8 cellular contexts compared by ENCODE assay signal in the genomic region with DNA sequence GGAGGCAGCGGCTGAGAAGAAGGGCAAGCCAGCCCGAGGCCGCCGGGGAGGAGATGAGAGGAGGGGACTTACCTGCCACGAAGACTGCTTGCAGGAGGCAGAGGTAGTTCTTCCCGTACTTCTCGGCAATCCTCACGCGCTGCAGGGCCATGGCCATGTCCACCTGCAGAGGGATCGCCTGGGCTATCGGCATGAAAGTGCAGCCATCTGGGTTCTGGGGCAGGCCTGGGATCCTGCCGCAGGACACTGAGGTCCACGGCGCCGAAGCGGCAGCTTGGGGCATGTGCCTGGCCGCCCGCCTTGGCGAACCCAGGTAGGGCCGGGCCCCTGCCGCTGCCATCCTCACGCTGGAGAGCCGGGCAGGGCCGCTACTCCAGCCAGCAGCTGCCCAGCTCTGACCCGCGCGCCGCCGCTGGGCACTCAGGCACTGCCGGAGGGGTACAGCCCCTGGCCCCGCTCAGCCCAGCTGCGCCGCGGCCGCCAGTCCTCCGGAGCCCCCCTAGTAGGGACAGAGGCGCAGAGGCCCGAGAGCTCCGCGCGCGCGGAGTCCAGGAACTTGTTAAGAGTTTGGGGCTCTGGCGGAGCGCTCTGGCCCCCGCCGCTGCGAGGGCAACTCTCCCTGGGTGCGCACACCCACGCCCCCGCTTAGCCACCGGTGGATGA. TPM values are rescaled to one million over a fixed set of nuclear protein-coding genes. Genes with fewer than 3 reads are reported as not detected.
DNase-seq lines count a peak whose midpoint lies in the region; ATAC-seq lines count a peak whose summit lies in the region.

No MANE protein-coding gene starts in this region.

- H3K4me1 Mint-ChIP-seq in immature natural killer cell, result peaks cover 0 to 3% of the 10 kb centered on the region in 2 donors
- no peaks in the 10 kb centered on the region for H3K4me1 Mint-ChIP-seq in stimulated activated effector memory CD8-positive, alpha-beta T cell treated with anti-CD3 and anti-CD28 coated beads, Interleukin-12 subunit alpha, Interleukin-12 subunit beta, amount 100 ng/mL, for 72 hours

- H3K9me3 Mint-ChIP-seq in immature natural killer cell, result no peaks in the 10 kb centered on the region
- no peaks in the 10 kb centered on the region for H3K9me3 Mint-ChIP-seq in stimulated activated effector memory CD8-positive, alpha-beta T cell treated with anti-CD3 and anti-CD28 coated beads, Interleukin-12 subunit alpha, Interleukin-12 subunit beta, amount 100 ng/mL, for 72 hours

- no peak overlapping the region for H3K27ac Mint-ChIP-seq in immature natural killer cell
- no peak overlapping the region for H3K27ac Mint-ChIP-seq in stimulated activated effector memory CD8-positive, alpha-beta T cell treated with anti-CD3 and anti-CD28 coated beads, Interleukin-12 subunit alpha, Interleukin-12 subunit beta, amount 100 ng/mL, for 72 hours

- no peaks in the 10 kb centered on the region for H3K36me3 Mint-ChIP-seq in immature natural killer cell
- H3K36me3 Mint-ChIP-seq in stimulated activated effector memory CD8-positive, alpha-beta T cell treated with anti-CD3 and anti-CD28 coated beads, Interleukin-12 subunit alpha, Interleukin-12 subunit beta, amount 100 ng/mL, for 72 hours, result no peaks in the 10 kb centered on the region

- H3K27me3 Mint-ChIP-seq in immature natural killer cell (ENCODE audit: low read depth in 3 of 3), result peaks cover 0 to 5% (median 4%) of the 10 kb centered on the region in 3 donors

- DNase-seq in DMS153 treated with DMSO at 0.1 percent for 48 hours (lab: John Stamatoyannopoulos, UW; ENCODE audit: unreplicated experiment) (peak; percentile 17), DMS153 (lab: John Stamatoyannopoulos, UW) (no peak), astrocyte of the hippocampus (ENCODE audit: low read depth, low spot score) (peak; percentile 39), immature natural killer cell (peak in 1 of 3 donors; percentile 4), ureter (ENCODE audit: low spot score) (no peak)
- DNase-seq in stimulated activated effector memory CD8-positive, alpha-beta T cell treated with anti-CD3 and anti-CD28 coated beads, Interleukin-12 subunit alpha, Interleukin-12 subunit beta, amount 100 ng/mL, for 72 hours (ENCODE audit: low spot score in 2 of 2), result no peak

- H3K4me3 Mint-ChIP-seq in immature natural killer cell, result peak overlapping the region; percentile 72 to 84 (median 78)
- H3K4me3 Mint-ChIP-seq in stimulated activated effector memory CD8-positive, alpha-beta T cell treated with anti-CD3 and anti-CD28 coated beads, Interleukin-12 subunit alpha, Interleukin-12 subunit beta, amount 100 ng/mL, for 72 hours, result peak overlapping the region; percentile 14

- ATAC-seq in stimulated activated effector memory CD8-positive, alpha-beta T cell treated with anti-CD3 and anti-CD28 coated beads, Interleukin-12 subunit alpha, Interleukin-12 subunit beta, amount 100 ng/mL, for 72 hours, result no peak
- no peak for ATAC-seq in GM21825 (IDR thresholded peaks at IDR 0.05; ENCODE audit: unreplicated experiment)
- no peak for ATAC-seq in HG03521 (IDR thresholded peaks at IDR 0.05; ENCODE audit: unreplicated experiment)

RNA-seq across cellular contexts. Expression of gene MCF2, which starts 16.0 kb away (rescaled TPM):
- polyA plus RNA-seq in immature natural killer cell, result 1 to 10 TPM in 1 of 3 donors, under 1 TPM in 1, not detected in 1; 0.20 to 1.3 TPM
- 0.68 TPM for total RNA-seq in ureter

Comparison
In these comparisons a context has a peak if more than half of its experiments do, and no peak if none do; other contexts are left out.
1. DNase-seq: peak in DMS153 treated with DMSO at 0.1 percent for 48 hours (single experiment) and astrocyte of the hippocampus (single experiment); none in DMS153 (single experiment), stimulated activated effector memory CD8-positive, alpha-beta T cell treated with anti-CD3 and anti-CD28 coated beads, Interleukin-12 subunit alpha, Interleukin-12 subunit beta, amount 100 ng/mL, for 72 hours (0 of 2) and ureter (single experiment).